Comparison of ENCODE assay signal across 8 cellular contexts in the genomic region with DNA sequence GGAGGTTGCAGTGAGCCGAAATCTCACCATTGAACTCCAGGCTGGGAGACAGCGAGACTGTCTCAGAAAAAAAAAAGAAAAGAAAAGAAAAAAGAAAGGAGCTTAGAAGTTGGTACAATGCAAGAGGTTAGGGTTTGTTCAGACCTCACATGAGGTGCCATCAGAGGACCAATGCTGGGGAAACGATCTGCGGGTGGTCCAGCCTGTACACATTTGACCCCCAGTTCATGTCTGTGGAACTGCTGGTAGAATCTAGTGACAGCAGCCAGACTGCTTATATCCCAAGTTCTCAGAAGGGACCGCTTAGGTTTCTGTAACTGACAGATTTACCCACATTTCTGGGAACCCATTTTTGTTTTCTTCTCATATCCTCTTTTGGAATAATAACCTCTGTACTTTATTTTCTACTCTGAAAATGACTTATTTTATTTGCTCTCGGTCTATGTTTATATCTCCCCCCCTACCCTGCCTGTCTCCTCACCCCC. TPM values are rescaled to one million over a fixed set of nuclear protein-coding genes. Genes with fewer than 3 reads are reported as not detected.
DNase-seq lines count a peak whose midpoint lies in the region; ATAC-seq and TF ChIP-seq lines count a peak whose summit lies in the region.

No MANE protein-coding gene starts in this region.

- H3K27ac ChIP-seq in ascending aorta, result peak overlapping the region; percentile 99
- H3K27ac ChIP-seq in mesodermal cell (ENCODE audit: low read depth, low read length, severe bottlenecking), result peak overlapping the region; percentile 93

- no peak for TF ChIP-seq CTCF in ascending aorta (IDR thresholded peaks at IDR 0.05)

- H3K36me3 ChIP-seq in ascending aorta (peaks cover 26 to 38% of the 10 kb centered on the region in 2 donors), mesodermal cell (ENCODE audit: control insufficient read depth, insufficient read depth, low read length) (peaks cover 78% of the 10 kb centered on the region)

- peak; percentile 16 for DNase-seq in stimulated activated CD4-positive, alpha-beta T cell treated with anti-CD3 and anti-CD28 coated beads, Interleukin-15, amount 100 ng/mL, for 24 hours
- DNase-seq in stimulated activated CD4-positive, alpha-beta T cell treated with anti-CD3 and anti-CD28 coated beads, Interleukin-2, amount 100 ng/mL, for 48 hours, result no peak
- DNase-seq in ascending aorta (ENCODE audit: low spot score in 2 of 2) (no peak), NCI-H524 treated with DMSO at 0.1 percent for 48 hours (lab: John Stamatoyannopoulos, UW) (no peak)

- intact Hi-C loops in ascending aorta (cut with DNase I), result loop anchor here (1.0 to 5.0 kb wide), 3 partner anchors 40 to 124 kb away; a partner anchor contains a TSS

- 85 to 92% methylated on average over 4 to 5 of the region's 6 CpGs for WGBS in mesodermal cell (ENCODE audit: insufficient coverage in 2 of 2), 2 experiments

- ATAC-seq in GM21619 (IDR thresholded peaks at IDR 0.05; ENCODE audit: unreplicated experiment) (no peak), HG03280 (IDR thresholded peaks at IDR 0.05; ENCODE audit: unreplicated experiment) (no peak), GM18868 (IDR thresholded peaks at IDR 0.05; ENCODE audit: unreplicated experiment) (no peak)

- H3K4me3 ChIP-seq in ascending aorta (peak overlapping the region; percentile 75 to 91), mesodermal cell (ENCODE audit: extremely low read depth, insufficient read depth, low read length, poor library complexity, severe bottlenecking) (peak overlapping the region; percentile 68)

- peaks cover 11 to 35% of the 10 kb centered on the region in 2 donors for H3K4me1 ChIP-seq in ascending aorta
- peaks cover 17% of the 10 kb centered on the region for H3K4me1 ChIP-seq in mesodermal cell (ENCODE audit: control insufficient read depth, insufficient read depth, low read length, poor library complexity, severe bottlenecking)

- H3K27me3 ChIP-seq in ascending aorta, result no peaks in the 10 kb centered on the region

- no peaks in the 10 kb centered on the region for H3K9me3 ChIP-seq in ascending aorta
- H3K9me3 ChIP-seq in mesodermal cell (ENCODE audit: control insufficient read depth, low read length), result no peaks in the 10 kb centered on the region

RNA-seq across cellular contexts. Expression of a gene that starts 4.7 kb away (rescaled TPM):
- total RNA-seq in ascending aorta, result 83.3 TPM
- 168 TPM for polyA plus RNA-seq in mesodermal cell (2013, experiment 1 of 2)
- polyA plus RNA-seq in mesodermal cell (2013, experiment 2 of 2), result 126 TPM

RNA-seq across cellular contexts. Expression of a gene that starts 8.9 kb away (rescaled TPM):
- total RNA-seq in ascending aorta, result 39.2 TPM
- polyA plus RNA-seq in mesodermal cell (2013, experiment 1 of 2), result 29.0 TPM
- polyA plus RNA-seq in mesodermal cell (2013, experiment 2 of 2), result 29.7 TPM

RNA-seq across cellular contexts. Expression of a gene that starts 9.0 kb away (rescaled TPM):
- 25.1 TPM for total RNA-seq in ascending aorta
- polyA plus RNA-seq in mesodermal cell (2013, experiment 1 of 2), result 37.5 TPM
- polyA plus RNA-seq in mesodermal cell (2013, experiment 2 of 2), result 38.7 TPM

RNA-seq across cellular contexts. Expression of a gene that starts 34.8 kb away (rescaled TPM):
- 6.2 TPM for total RNA-seq in ascending aorta
- 12.5 TPM for polyA plus RNA-seq in mesodermal cell (2013, experiment 1 of 2)
- 11.3 TPM for polyA plus RNA-seq in mesodermal cell (2013, experiment 2 of 2)

RNA-seq across cellular contexts. Expression of a gene that starts 35.3 kb away (rescaled TPM):
- 27.1 TPM for total RNA-seq in ascending aorta
- polyA plus RNA-seq in mesodermal cell (2013, experiment 1 of 2), result 60.6 TPM
- polyA plus RNA-seq in mesodermal cell (2013, experiment 2 of 2), result 50.2 TPM
